In the genomic region with DNA sequence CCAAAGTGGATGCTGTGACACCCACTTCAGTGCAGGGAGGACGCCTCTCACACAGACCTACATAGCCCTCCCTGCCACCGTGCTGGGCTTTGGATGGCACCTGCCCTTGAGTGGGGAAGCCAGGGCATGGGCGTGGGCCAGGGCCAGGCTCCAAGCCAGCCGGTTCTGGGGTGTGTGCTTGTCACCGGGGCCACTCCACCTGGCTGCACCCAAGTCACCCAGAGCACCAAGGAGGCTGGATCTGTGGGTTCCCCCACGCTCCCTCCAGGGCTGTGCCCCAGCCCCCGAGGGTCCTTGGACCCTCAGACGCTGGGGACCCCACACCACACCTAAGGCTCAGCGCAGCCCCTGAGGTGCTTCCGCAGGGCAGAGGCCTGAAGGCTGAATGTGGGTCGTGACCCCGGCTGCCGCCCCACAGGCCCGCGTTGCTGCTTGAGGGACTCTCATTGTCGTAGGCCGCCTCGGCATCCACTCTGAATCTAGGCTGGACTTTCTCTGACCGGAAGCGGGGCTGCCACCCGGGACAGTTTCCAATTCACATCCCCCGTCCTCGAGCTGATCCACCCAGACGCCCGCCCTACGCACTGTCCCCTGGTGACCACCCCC, we compare ENCODE assay signal across 7 cellular contexts. TPM values are rescaled to one million over a fixed set of nuclear protein-coding genes. Genes with fewer than 3 reads are reported as not detected.
DNase-seq lines count a peak whose midpoint lies in the region; ATAC-seq and TF ChIP-seq lines count a peak whose summit lies in the region.
"Had no signal": no experiment of that assay in that cellular context is flagged by ENCODE, and none has a peak within 500 bp of the region (broad histone marks: within the 10 kb centered on the region; RNA-seq: fewer than 3 reads in every experiment).

No MANE protein-coding gene starts in this region.

- no peak for DNase-seq in breast epithelium (ENCODE audit: low spot score in 2 of 2)
- DNase-seq in mammary epithelial cell: no peak
- DNase-seq in lung (ENCODE audit: low spot score): no peak
- DNase-seq in nucleus accumbens (lab: John Stamatoyannopoulos, UW): no peak
- DNase-seq: NCI-H2107 had no signal

- H3K27ac ChIP-seq in breast epithelium (peak overlapping the region; percentile 92 to 98), mammary epithelial cell (ENCODE audit: insufficient read depth, low read depth, low read length) (no peak overlapping the region), lung (ENCODE audit: low read depth in 1 of 2, low read length in 1 of 2) (peak overlapping the region in 1 of 2 donors; percentile 74), urinary bladder (ENCODE audit: low read depth) (peak overlapping the region; percentile 42)

- H3K4me2 ChIP-seq in mammary epithelial cell (ENCODE audit: insufficient read depth, low read depth, low read length): no peak overlapping the region

- no peaks in the 10 kb centered on the region for H3K27me3 ChIP-seq in breast epithelium
- H3K27me3 ChIP-seq in mammary epithelial cell (ENCODE audit: insufficient read depth, low read length): no peaks in the 10 kb centered on the region
- H3K27me3 ChIP-seq in lung (ENCODE audit: control insufficient read depth, insufficient read depth): no peaks in the 10 kb centered on the region

- 42% methylated on average over 14 of the region's 26 CpGs for WGBS in mammary epithelial cell (ENCODE audit: low coverage, missing lambda C conversion rate)
- WGBS in lung, 2 donors: 31 to 62% methylated on average over 26 of the region's 26 CpGs
- WGBS in urinary bladder: 23% methylated on average over 26 of the region's 26 CpGs

- H3K9me3 ChIP-seq in breast epithelium (no peaks in the 10 kb centered on the region), mammary epithelial cell (replicated peaks; ENCODE audit: insufficient read depth, low read length) (no peaks in the 10 kb centered on the region), lung (ENCODE audit: control insufficient read depth in 2 of 2, insufficient read depth in 1 of 2, low read length in 1 of 2) (peaks cover 0 to 5% of the 10 kb centered on the region in 2 donors)

- CTCF ChIA-PET in mammary epithelial cell (lab: Charles Lee; ENCODE audit: low non-redundant PET): no interaction called here

- intact Hi-C loops in breast epithelium (cut with DNase I; ENCODE audit: low total_unique reads) (no loop called here), mammary epithelial cell (cut with micrococcal nuclease) (no loop called here)

- no peaks in the 10 kb centered on the region for H3K36me3 ChIP-seq in breast epithelium
- no peaks in the 10 kb centered on the region for H3K36me3 ChIP-seq in mammary epithelial cell (ENCODE audit: insufficient read depth, low read length)
- H3K36me3 ChIP-seq in lung (ENCODE audit: control insufficient read depth in 2 of 2, insufficient read depth in 2 of 2, low read length in 2 of 2): peaks cover 0 to 3% of the 10 kb centered on the region in 2 donors
- no peaks in the 10 kb centered on the region for H3K36me3 ChIP-seq in urinary bladder (ENCODE audit: insufficient read depth)

- TF ChIP-seq CTCF in breast epithelium (IDR thresholded peaks at IDR 0.05): no peak
- no peak for TF ChIP-seq CTCF in mammary epithelial cell (conservative IDR thresholded peaks at IDR 0.05 in 1 of 2, IDR thresholded peaks at IDR 0.05 in 1 of 2; ENCODE audit: extremely low read depth in 1 of 2, insufficient read depth in 1 of 2, low read depth in 1 of 2, low read length in 2 of 2)
- TF ChIP-seq CTCF in lung (IDR thresholded peaks at IDR 0.05; ENCODE audit: control extremely low read depth, extremely low read depth): no peak

- no peak overlapping the region for H3K9ac ChIP-seq in mammary epithelial cell (ENCODE audit: insufficient read depth, low read length)

- ATAC-seq in lung (ENCODE audit: insufficient read depth, low FRiP score) (no peak), GM21447 (IDR thresholded peaks at IDR 0.05; ENCODE audit: unreplicated experiment) (no peak)

- in situ Hi-C loops in mammary epithelial cell (cut with MboI; ENCODE audit: low sequenced_read_pairs in 2 of 2): no loop called here

- H3K79me2 ChIP-seq in mammary epithelial cell (ENCODE audit: insufficient read depth, low read length): no peaks in the 10 kb centered on the region

- peaks cover 28 to 35% of the 10 kb centered on the region in 2 donors for H3K4me1 ChIP-seq in breast epithelium
- H3K4me1 ChIP-seq in mammary epithelial cell (ENCODE audit: insufficient read depth, low read length): peaks cover 37% of the 10 kb centered on the region
- H3K4me1 ChIP-seq in lung (ENCODE audit: control insufficient read depth in 2 of 2, insufficient read depth in 2 of 2, low read length in 2 of 2): peaks cover 0 to 9% of the 10 kb centered on the region in 2 donors
- H3K4me1 ChIP-seq in urinary bladder (ENCODE audit: insufficient read depth): peaks cover 2% of the 10 kb centered on the region

- H4K20me1 ChIP-seq in mammary epithelial cell (ENCODE audit: insufficient read depth, low read length): no peaks in the 10 kb centered on the region

- H3K4me3 ChIP-seq in breast epithelium (peak overlapping the region; percentile 70 to 76 (median 71)), mammary epithelial cell (replicated peaks in 1 of 3; ENCODE audit: insufficient read depth in 1 of 3, low read depth in 2 of 3, low read length in 3 of 3) (no peak overlapping the region), lung (peak overlapping the region; percentile 23), urinary bladder (ENCODE audit: low read depth, low read length) (peak overlapping the region; percentile 67)

- TF ChIP-seq POLR2A in breast epithelium (IDR thresholded peaks at IDR 0.05): no peak

- no TSS peak for BruUV-seq in mammary epithelial cell (replicated peaks; lab: Mats Ljungman, UMichigan)

- H2AFZ ChIP-seq in mammary epithelial cell (ENCODE audit: low read depth, low read length): no peak overlapping the region

- dilution Hi-C loops in mammary epithelial cell (cut with HindIII; ENCODE audit: low sequenced_read_pairs): no loop called here

RNA-seq across cellular contexts. Expression of gene MXRA8, which starts 1.5 kb away (rescaled TPM):
- total RNA-seq in breast epithelium (100 to 1,000 TPM in 1 of 3 donors, 10 to 100 TPM in 2; 93.4 to 308 (median 99.8) TPM), mammary epithelial cell (1 to 10 TPM in 1 of 2 donors, not detected in 1; 6.2 TPM), lung (100 to 1,000 TPM in 1 of 2 donors, 10 to 100 TPM in 1; 68.9 to 213 TPM), urinary bladder (62.7 TPM)
- polyA plus RNA-seq in mammary epithelial cell (0.09 TPM), lung (10 to 100 TPM; 38.5 to 65.0 TPM), urinary bladder (159 TPM)
- not detected for polyA minus RNA-seq in mammary epithelial cell

RNA-seq across cellular contexts. Expression of gene DVL1, which starts 7.7 kb away (rescaled TPM):
- total RNA-seq in breast epithelium (10 to 100 TPM; 55.2 to 70.1 (median 55.2) TPM), mammary epithelial cell (100 to 1,000 TPM in 1 of 2 donors, 10 to 100 TPM in 1; 62.0 to 109 TPM), lung (10 to 100 TPM; 39.2 to 79.1 TPM), urinary bladder (26.4 TPM)
- polyA plus RNA-seq in mammary epithelial cell (37.4 TPM), lung (10 to 100 TPM; 48.8 to 76.9 TPM), urinary bladder (69.0 TPM)
- polyA minus RNA-seq in mammary epithelial cell: 20.1 TPM

RNA-seq across cellular contexts. Expression of gene AURKAIP1, which starts 18.1 kb away (rescaled TPM):
- 100 to 1,000 TPM in 1 of 3 donors, 10 to 100 TPM in 2; 91.3 to 116 (median 99.6) TPM for total RNA-seq in breast epithelium
- total RNA-seq in mammary epithelial cell: 100 to 1,000 TPM in 1 of 2 donors, 10 to 100 TPM in 1; 85.0 to 167 TPM
- polyA plus RNA-seq in mammary epithelial cell: 125 TPM
- 47.4 TPM for polyA minus RNA-seq in mammary epithelial cell
- total RNA-seq in lung: 100 to 1,000 TPM in 1 of 2 donors, 10 to 100 TPM in 1; 43.5 to 157 TPM
- 100 to 1,000 TPM; 179 to 208 TPM for polyA plus RNA-seq in lung
- total RNA-seq in urinary bladder: 20.7 TPM
- 158 TPM for polyA plus RNA-seq in urinary bladder

RNA-seq across cellular contexts. Expression of gene TAS1R3, which starts 25.8 kb away (rescaled TPM):
- under 1 TPM in 2 of 3 donors, not detected in 1; 0.16 to 0.33 TPM for total RNA-seq in breast epithelium
- under 1 TPM in 1 of 2 donors, not detected in 1; under 0.01 TPM for total RNA-seq in mammary epithelial cell
- polyA plus RNA-seq in mammary epithelial cell: 0.09 TPM
- not detected for polyA minus RNA-seq in mammary epithelial cell
- 1 to 10 TPM in 1 of 2 donors, under 1 TPM in 1; 0.67 to 1.3 TPM for total RNA-seq in lung
- polyA plus RNA-seq in lung: under 1 TPM; 0.13 to 0.43 TPM
- 0.48 TPM for total RNA-seq in urinary bladder
- polyA plus RNA-seq in urinary bladder: 0.11 TPM

RNA-seq across cellular contexts. Expression of gene CPTP, which starts 32.3 kb away (rescaled TPM):
- total RNA-seq in breast epithelium (10 to 100 TPM in 2 of 3 donors, 1 to 10 TPM in 1; 9.0 to 16.4 (median 13.4) TPM), mammary epithelial cell (10 to 100 TPM; 12.0 to 25.0 TPM), lung (10 to 100 TPM; 14.2 to 24.2 TPM), urinary bladder (6.1 TPM)
- polyA plus RNA-seq in mammary epithelial cell (16.4 TPM), lung (10 to 100 TPM; 10.9 to 32.0 TPM), urinary bladder (17.1 TPM)
- polyA minus RNA-seq in mammary epithelial cell: 3.6 TPM

Comparison
In these comparisons a context has a peak if more than half of its experiments do, and no peak if none do; other contexts are left out.
1. H3K4me3 ChIP-seq: peak in breast epithelium (3 of 3), lung (single experiment) and urinary bladder (single experiment); none in mammary epithelial cell (0 of 3).